ENCODE assay signal across 22 cellular contexts in the genomic region with DNA sequence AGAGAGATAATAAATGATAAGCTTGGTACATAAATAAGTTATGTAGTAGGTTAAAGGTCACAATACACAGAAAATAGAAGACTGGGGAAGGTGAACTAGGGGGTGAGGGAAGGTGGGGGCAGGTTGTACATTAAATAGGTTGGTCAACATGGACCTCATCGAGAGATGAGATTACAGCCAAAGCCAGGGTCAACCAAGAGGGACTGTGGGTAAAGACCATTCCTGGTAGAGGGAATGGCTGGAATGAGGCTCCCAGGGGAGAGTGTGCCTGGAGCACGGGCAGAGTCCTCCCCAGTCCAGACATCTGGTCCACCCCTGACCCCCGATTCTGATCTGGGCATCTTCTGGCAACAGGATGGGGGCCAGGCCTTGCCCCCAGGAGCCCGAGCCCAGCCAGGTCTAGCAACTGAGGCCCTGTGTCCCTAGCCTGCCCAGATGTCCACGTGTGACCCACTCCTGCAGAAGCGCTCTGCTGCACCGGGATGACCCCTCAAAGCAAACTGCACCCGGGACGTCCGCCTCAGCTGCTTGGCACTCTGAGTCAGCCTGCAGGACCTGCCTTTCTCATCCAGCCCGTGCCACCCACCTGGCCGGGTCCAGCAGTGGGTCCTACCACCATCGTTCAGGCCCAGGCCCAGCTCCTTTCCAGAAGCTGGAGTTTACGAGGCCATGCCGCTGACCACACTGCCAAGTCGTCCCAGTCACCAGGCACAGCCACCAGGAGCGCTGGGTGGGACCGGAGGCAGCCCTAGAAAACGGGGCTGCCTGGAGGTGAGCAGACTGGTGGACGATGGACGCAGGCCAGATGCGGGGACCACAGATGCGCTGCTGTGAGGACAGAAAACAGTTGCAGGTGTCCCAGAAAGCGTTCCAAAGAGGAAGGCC. TPM values are rescaled to one million over a fixed set of nuclear protein-coding genes. Genes with fewer than 3 reads are reported as not detected.
DNase-seq lines count a peak whose midpoint lies in the region; TF ChIP-seq lines count a peak whose summit lies in the region.
"Had no signal": no experiment of that assay in that cellular context is flagged by ENCODE, and none has a peak within 500 bp of the region (broad histone marks: within the 10 kb centered on the region; RNA-seq: fewer than 3 reads in every experiment).

No MANE protein-coding gene starts in this region.

- no peaks in the 10 kb centered on the region for H3K36me3 Mint-ChIP-seq in activated naive CD4-positive, alpha-beta T cell treated with anti-CD3 and anti-CD28 coated beads, Interleukin-2, amount 10 ng/mL, durations not matched to agents 7 days and 5 days
- H3K36me3 Mint-ChIP-seq in nephron (ENCODE audit: low read depth) (no peaks in the 10 kb centered on the region), endothelial cell (ENCODE audit: low read depth, unreplicated experiment) (no peaks in the 10 kb centered on the region)

- H3K4me3 ChIP-seq in hepatocyte (no peak overlapping the region), suprapubic skin (no peak overlapping the region)
- H3K4me3 ChIP-seq: heart left ventricle, left lung, SJSA1, smooth muscle cell had no signal

- no peak overlapping the region for H2AFZ ChIP-seq in hepatocyte

- peaks cover 26% of the 10 kb centered on the region for H3K27me3 Mint-ChIP-seq in activated naive CD4-positive, alpha-beta T cell treated with anti-CD3 and anti-CD28 coated beads, Interleukin-2, amount 10 ng/mL, durations not matched to agents 7 days and 5 days
- peaks cover 8% of the 10 kb centered on the region for H3K27me3 Mint-ChIP-seq in nephron (ENCODE audit: low read depth)
- H3K27me3 Mint-ChIP-seq in endothelial cell (ENCODE audit: unreplicated experiment), result peaks cover 16% of the 10 kb centered on the region

- CTCF ChIA-PET in activated naive CD4-positive, alpha-beta T cell treated with anti-CD3 and anti-CD28 coated beads, Interleukin-2, amount 10 ng/mL, durations not matched to agents 7 days and 5 days (lab: Charles Lee), result no interaction called here

- 81% methylated on average over 24 of the region's 24 CpGs for WGBS in hepatocyte (ENCODE audit: low lambda C conversion rate, missing lambda C conversion rate)
- 91% methylated on average over 23 of the region's 24 CpGs for WGBS in suprapubic skin

- H4K20me1 ChIP-seq in hepatocyte (ENCODE audit: insufficient read depth, poor library complexity, severe bottlenecking), result no peaks in the 10 kb centered on the region

- H3K4me1 Mint-ChIP-seq in activated naive CD4-positive, alpha-beta T cell treated with anti-CD3 and anti-CD28 coated beads, Interleukin-2, amount 10 ng/mL, durations not matched to agents 7 days and 5 days, result no peaks in the 10 kb centered on the region
- H3K4me1 Mint-ChIP-seq in nephron, result peaks cover 30% of the 10 kb centered on the region
- H3K4me1 Mint-ChIP-seq in endothelial cell (ENCODE audit: unreplicated experiment), result no peaks in the 10 kb centered on the region

- no peak overlapping the region for H3K27ac Mint-ChIP-seq in activated naive CD4-positive, alpha-beta T cell treated with anti-CD3 and anti-CD28 coated beads, Interleukin-2, amount 10 ng/mL, durations not matched to agents 7 days and 5 days
- peak overlapping the region; percentile 63 to 86 (median 86) for H3K27ac Mint-ChIP-seq in nephron
- no peak overlapping the region for H3K27ac Mint-ChIP-seq in endothelial cell (ENCODE audit: unreplicated experiment)

- H3K27me3 ChIP-seq in hepatocyte, result no peaks in the 10 kb centered on the region
- no peaks in the 10 kb centered on the region for H3K27me3 ChIP-seq in suprapubic skin
- H3K27me3 ChIP-seq: heart left ventricle, left lung, neutrophil, SJSA1 had no signal

- TF ChIP-seq CTCF in hepatocyte (IDR thresholded peaks at IDR 0.05; ENCODE audit: poor library complexity), result no peak
- TF ChIP-seq CTCF in nephron (IDR thresholded peaks at IDR 0.05; ENCODE audit: unreplicated experiment in 3 of 3), result no peak
- TF ChIP-seq CTCF in suprapubic skin (IDR thresholded peaks at IDR 0.05), result no peak
- TF ChIP-seq CTCF in endothelial cell (IDR thresholded peaks at IDR 0.05; ENCODE audit: unreplicated experiment), result no peak
- no peak for TF ChIP-seq CTCF in GM13977 (IDR thresholded peaks at IDR 0.05; ENCODE audit: extremely low read depth, insufficient read depth, missing control alignments)

- DNase-seq in activated naive CD4-positive, alpha-beta T cell treated with anti-CD3 and anti-CD28 coated beads, Interleukin-2, amount 10 ng/mL, durations not matched to agents 7 days and 5 days, result peak; percentile 14
- no peak for DNase-seq in activated naive CD4-positive, alpha-beta T cell (lab: John Stamatoyannopoulos, UW)
- DNase-seq in hepatocyte (ENCODE audit: low spot score) (peak; percentile 64), suprapubic skin (ENCODE audit: low spot score in 2 of 2) (peak; percentile 49 to 73), endothelial cell (ENCODE audit: low spot score) (no peak), GM13977 (ENCODE audit: low spot score) (no peak), A172 (ENCODE audit: low spot score) (no peak)
- DNase-seq: activated CD4-positive, alpha-beta T cell treated with anti-CD3 and anti-CD28 coated beads, Interleukin-2, amount 50 U/mL, for 1 hour; effector CD4-positive, alpha-beta T cell; erythroblast; GDM1; H7; heart left ventricle; NCI-H1694 treated with DMSO at 0.1 percent for 48 hours; NCI-H2171; NCI-H526 treated with DMSO at 0.1 percent for 48 hours; substantia nigra had no signal

- H3K27ac ChIP-seq in hepatocyte, result peak overlapping the region; percentile 97
- no peak overlapping the region for H3K27ac ChIP-seq in suprapubic skin
- H3K27ac ChIP-seq: heart left ventricle, left lung, neutrophil, SJSA1 had no signal

- no peak for TF ChIP-seq EP300 in suprapubic skin (IDR thresholded peaks at IDR 0.05)

- no peaks in the 10 kb centered on the region for H3K79me2 ChIP-seq in hepatocyte

- H3K9me3 ChIP-seq in hepatocyte (ENCODE audit: low read depth), result no peaks in the 10 kb centered on the region
- H3K9me3 ChIP-seq in suprapubic skin, result no peaks in the 10 kb centered on the region
- H3K9me3 ChIP-seq: heart left ventricle, left lung, neutrophil had no signal

- no peak overlapping the region for H3K4me2 ChIP-seq in hepatocyte
- H3K4me2 ChIP-seq: smooth muscle cell had no signal

- H3K4me1 ChIP-seq in hepatocyte (ENCODE audit: insufficient read depth), result peaks cover 48% of the 10 kb centered on the region
- H3K4me1 ChIP-seq in suprapubic skin, result no peaks in the 10 kb centered on the region
- H3K4me1 ChIP-seq: left lung had no signal

- TF ChIP-seq POLR2A in suprapubic skin (IDR thresholded peaks at IDR 0.05), result no peak

- no peak overlapping the region for H3K4me3 Mint-ChIP-seq in activated naive CD4-positive, alpha-beta T cell treated with anti-CD3 and anti-CD28 coated beads, Interleukin-2, amount 10 ng/mL, durations not matched to agents 7 days and 5 days
- H3K4me3 Mint-ChIP-seq in nephron, result no peak overlapping the region
- H3K4me3 Mint-ChIP-seq in endothelial cell (ENCODE audit: unreplicated experiment), result no peak overlapping the region

- in situ Hi-C loops in GM13977 (cut with MboI; ENCODE audit: low pct_unique_long_range_greater_than_20kb, low sequenced_read_pairs, unreplicated experiment), result no loop called here

- no peaks in the 10 kb centered on the region for H3K9me2 ChIP-seq in hepatocyte (replicated peaks; ENCODE audit: insufficient read depth)

- H3K9me3 Mint-ChIP-seq in activated naive CD4-positive, alpha-beta T cell treated with anti-CD3 and anti-CD28 coated beads, Interleukin-2, amount 10 ng/mL, durations not matched to agents 7 days and 5 days, result no peaks in the 10 kb centered on the region
- H3K9me3 Mint-ChIP-seq in nephron, result no peaks in the 10 kb centered on the region
- no peaks in the 10 kb centered on the region for H3K9me3 Mint-ChIP-seq in endothelial cell (ENCODE audit: unreplicated experiment)

- H3K36me3 ChIP-seq in hepatocyte (replicated peaks; ENCODE audit: insufficient read depth, low read depth) (no peaks in the 10 kb centered on the region), suprapubic skin (no peaks in the 10 kb centered on the region)
- H3K36me3 ChIP-seq: heart left ventricle, left lung, neutrophil, SJSA1 had no signal

RNA-seq across cellular contexts. Expression of a gene that starts 56.2 kb away (rescaled TPM):
- total RNA-seq in hepatocyte, result 910 and 1,089 TPM in 2 replicates
- 563 and 612 TPM in 2 replicates for polyA plus RNA-seq in hepatocyte
- total RNA-seq in suprapubic skin, result 100 to 1,000 TPM; 179 to 249 (median 211) TPM
- 9.4 TPM for total RNA-seq in endothelial cell (ENCODE audit: unreplicated experiment)
- total RNA-seq in A172 (2014; rRNA removed; shearing (Covaris generic)), result 63.8 and 98.8 TPM in 2 replicates

Comparison
In these comparisons a context has a peak if more than half of its experiments do, and no peak if none do; other contexts are left out.
1. DNase-seq: peak in activated naive CD4-positive, alpha-beta T cell treated with anti-CD3 and anti-CD28 coated beads, Interleukin-2, amount 10 ng/mL, durations not matched to agents 7 days and 5 days (single experiment), hepatocyte (single experiment) and suprapubic skin (2 of 2); none in activated naive CD4-positive, alpha-beta T cell (0 of 4), endothelial cell (single experiment), GM13977 (single experiment) and A172 (single experiment).
2. H3K27ac Mint-ChIP-seq: peak in nephron (3 of 3); none in activated naive CD4-positive, alpha-beta T cell treated with anti-CD3 and anti-CD28 coated beads, Interleukin-2, amount 10 ng/mL, durations not matched to agents 7 days and 5 days (single experiment) and endothelial cell (single experiment).